8 cellular contexts compared by ENCODE assay signal in genomic region chr12:119938049-119938667, GRCh38. TPM values are rescaled to one million over a fixed set of nuclear protein-coding genes. Genes with fewer than 3 reads are reported as not detected.
DNase-seq lines count a peak whose midpoint lies in the region; ATAC-seq, FAIRE-seq and TF ChIP-seq lines count a peak whose summit lies in the region.

No MANE protein-coding gene starts in this region.

- H4K5ac ChIP-seq in H1 (ENCODE audit: insufficient read length, low read depth, low read length): no peak overlapping the region

- no peak overlapping the region for H2BK5ac ChIP-seq in H1 (ENCODE audit: low read depth, low read length)

- no peak overlapping the region for H2AFZ ChIP-seq in H1 (ENCODE audit: low read length)

- H3K14ac ChIP-seq in H1 (ENCODE audit: insufficient read length): no peak overlapping the region

- H3K9ac ChIP-seq in H1 (replicated peaks in 1 of 4; ENCODE audit: extremely low read depth in 1 of 4, low read depth in 3 of 4, low read length in 3 of 4): no peak overlapping the region

- WGBS in H1 (ENCODE audit: extremely low coverage in 1 of 2, insufficient coverage in 1 of 2, insufficient read length in 1 of 2, insufficient replicate concordance in 2 of 2, low coverage in 1 of 2, low lambda C conversion rate in 2 of 2, missing lambda C conversion rate in 1 of 2), 2 experiments: 55% methylated on average over 9 of the region's 9 CpGs; no CpG with 5 or more reads in 1 of the 2 experiments

- H4K8ac ChIP-seq in H1 (ENCODE audit: extremely low read depth, insufficient read depth, low read length): no peak overlapping the region

- ATAC-seq in HG03571 (IDR thresholded peaks at IDR 0.05; ENCODE audit: unreplicated experiment): no peak

- no peak overlapping the region for H2BK15ac ChIP-seq in H1 (ENCODE audit: low read length)

- no peak overlapping the region for H2BK120ac ChIP-seq in H1 (replicated peaks; ENCODE audit: low read depth, low read length)

- H3K4me3 ChIP-seq in AG10803 (ENCODE audit: low read length) (no peak overlapping the region), H1 (ENCODE audit: extremely low read depth in 1 of 4, insufficient read depth in 2 of 4, low read depth in 3 of 4, low read length in 4 of 4) (no peak overlapping the region)

- POLR2A ChIA-PET in H1 (lab: Charles Lee; ENCODE audit: partially characterized antibody): no interaction called here

- H2BK12ac ChIP-seq in H1 (ENCODE audit: low read depth, low read length): no peak overlapping the region

- no peaks in the 10 kb centered on the region for H4K20me1 ChIP-seq in H1 (replicated peaks in 1 of 2; ENCODE audit: control insufficient read depth in 1 of 2, insufficient read depth in 2 of 2, low read length in 2 of 2)

- no peaks in the 10 kb centered on the region for H3K23me2 ChIP-seq in H1 (ENCODE audit: low read depth, low read length)

- H3K79me2 ChIP-seq in H1 (ENCODE audit: control insufficient read depth in 1 of 2, insufficient read depth in 2 of 2, low read length in 2 of 2): no peaks in the 10 kb centered on the region

- no peaks in the 10 kb centered on the region for H3K27me3 ChIP-seq in H1 (replicated peaks in 1 of 4; ENCODE audit: control insufficient read depth in 3 of 4, extremely low read depth in 1 of 4, insufficient read depth in 3 of 4, low read length in 3 of 4)

- no peak overlapping the region for H3K27ac ChIP-seq in H1 (ENCODE audit: low read depth, low read length)

- no peaks in the 10 kb centered on the region for H3K36me3 ChIP-seq in H1 (ENCODE audit: control insufficient read depth in 2 of 4, insufficient read depth in 4 of 4, low read length in 3 of 4)

- CTCF ChIA-PET in H1 (lab: Charles Lee; ENCODE audit: partially characterized antibody): interaction anchor here (0.6 to 1.9 kb wide), 7 partner anchors 12 to 277 kb away, joined by 3 to 6 read pairs (median 3); no protein-coding TSS in a partner anchor

- H3K79me1 ChIP-seq in H1 (ENCODE audit: low read depth, low read length): no peaks in the 10 kb centered on the region

- no peak overlapping the region for H4K91ac ChIP-seq in H1 (replicated peaks; ENCODE audit: insufficient read length, low read length)

- no peak overlapping the region for H3K56ac ChIP-seq in H1 (replicated peaks; ENCODE audit: insufficient read length, low read depth, low read length)

- FAIRE-seq in H1 (lab: Jason Lieb, UNC): peak; percentile 78

- H3K18ac ChIP-seq in H1 (ENCODE audit: extremely low read depth, low read length): no peak overlapping the region

- H3K4me2 ChIP-seq in H1 (ENCODE audit: insufficient read depth in 1 of 2, low read depth in 2 of 2, low read length in 2 of 2): no peak overlapping the region

- DNase-seq in AG10803 (ENCODE audit: low read depth) (peak; percentile 45), GM20000 (ENCODE audit: low spot score) (peak; percentile 74), NCI-H748 (lab: John Stamatoyannopoulos, UW; ENCODE audit: unreplicated experiment) (peak; percentile 50), H1 (ENCODE audit: low read depth in 1 of 2, low spot score in 2 of 2) (peak; percentile 5 to 87), myocyte (ENCODE audit: low read depth) (peak; percentile 65)
- DNase-seq in activated CD8-positive, alpha-beta memory T cell treated with anti-CD3 and anti-CD28 coated beads for 1 hour (ENCODE audit: extremely low read depth in 1 of 2, low read depth in 1 of 2): peak; percentile 48 to 52
- DNase-seq in stimulated activated CD8-positive, alpha-beta memory T cell treated with anti-CD3 and anti-CD28 coated beads, Interleukin-7, amount 100 ng/mL, for 24 hours (ENCODE audit: low read depth): peak; percentile 37

- H3K4me1 ChIP-seq in H1 (replicated peaks in 1 of 4; ENCODE audit: control insufficient read depth in 3 of 4, insufficient read depth in 4 of 4, low read length in 3 of 4): peaks cover 0 to 7% (median 1%) of the 10 kb centered on the region in 4 experiments; a peak in 2 of 7 replicates

- no peak overlapping the region for H3K23ac ChIP-seq in H1 (ENCODE audit: insufficient read length)

- no peak overlapping the region for H2AK5ac ChIP-seq in H1 (ENCODE audit: low read depth, low read length)

- peak; percentile 90 for TF ChIP-seq CTCF in AG10803 (conservative IDR thresholded peaks at IDR 0.05; ENCODE audit: low read length)
- TF ChIP-seq CTCF in GM20000 (IDR thresholded peaks at IDR 0.05; ENCODE audit: extremely low read depth, missing control alignments): peak; percentile 77
- TF ChIP-seq CTCF in H1 (IDR thresholded peaks at IDR 0.05; ENCODE audit: control extremely low read depth in 1 of 3, insufficient read depth in 1 of 3, low read depth in 1 of 3, low read length in 3 of 3): peak in 2 of 3 experiments; percentile 71 to 80; a peak in 3 of 4 replicates

- H2BK20ac ChIP-seq in H1 (ENCODE audit: low read length): no peak overlapping the region

- H3K9me3 ChIP-seq in H1 (ENCODE audit: insufficient read depth in 2 of 2, low read depth in 1 of 2, low read length in 1 of 2): no peaks in the 10 kb centered on the region

- peak; percentile 80 to 85 for TF ChIP-seq RAD21 in H1 (IDR thresholded peaks at IDR 0.05 in 1 of 2, conservative IDR thresholded peaks at IDR 0.05 in 1 of 2; ENCODE audit: low read depth in 2 of 2, low read length in 2 of 2)

- TF ChIP-seq EP300 in H1 (IDR thresholded peaks at IDR 0.05; ENCODE audit: borderline replicate concordance in 1 of 2, low read depth in 2 of 2, low read length in 2 of 2): no peak

- no peak for TF ChIP-seq POLR2A in H1 (IDR thresholded peaks at IDR 0.05; ENCODE audit: control extremely low read depth in 1 of 2, low read depth in 2 of 2, low read length in 2 of 2)

- H3K4ac ChIP-seq in H1 (replicated peaks; ENCODE audit: insufficient read length, low read depth, low read length): no peak overlapping the region

TF ChIP-seq in H1, 55 proteins besides CTCF, POLR2A, EP300 and RAD21:
- TF ChIP-seq YY1 (IDR thresholded peaks at IDR 0.05; ENCODE audit: low read depth, low read length) (0 out of 2 replicates have a peak, but pooled peaks have one; percentile 9), SIRT6 (IDR thresholded peaks at IDR 0.05; ENCODE audit: low read length) (no peak)

RNA-seq across cellular contexts. Expression of gene BICDL1, which starts 50.9 kb away (rescaled TPM):
- 25.9 and 26.9 TPM in 2 replicates for total RNA-seq in H1 (2021; fragmentation: NEBNext Ultra II Directional; extraction: Animal tissue kit (Norgen Biotek cat#: 25700))
- polyA plus RNA-seq in H1 (2011; rRNA removed): 17.2 and 18.4 TPM in 2 replicates
- 23.6 TPM for polyA plus RNA-seq in H1 (2011; cell fraction: cytosol; rRNA removed)
- polyA plus RNA-seq in H1 (2011; cell fraction: nucleus; rRNA removed): 104 TPM
- 20.1 to 29.4 TPM (median 24.4 TPM) in 4 replicates for polyA plus RNA-seq in H1 (2012, experiment 1 of 2)
- 10.7 TPM for polyA plus RNA-seq in H1 (2012, experiment 2 of 2)
- 20.7 TPM for polyA plus RNA-seq in H1 (2013, experiment 1 of 2)
- polyA plus RNA-seq in H1 (2013, experiment 2 of 2): 18.4 TPM
- 7.9 and 11.2 TPM in 2 replicates for polyA minus RNA-seq in H1 (2011; rRNA and poly(A)+ RNA removed)
- 11.3 TPM for polyA minus RNA-seq in H1 (2011; cell fraction: cytosol; rRNA and poly(A)+ RNA removed)
- 12.6 TPM for polyA minus RNA-seq in H1 (2011; cell fraction: nucleus; rRNA and poly(A)+ RNA removed)
- total RNA-seq in myocyte: 0.88 and 2.5 TPM in 2 replicates
- 1.5 TPM for polyA plus RNA-seq in myocyte (2012)
